ENCODE assay signal across 2 cellular contexts in the genomic region with DNA sequence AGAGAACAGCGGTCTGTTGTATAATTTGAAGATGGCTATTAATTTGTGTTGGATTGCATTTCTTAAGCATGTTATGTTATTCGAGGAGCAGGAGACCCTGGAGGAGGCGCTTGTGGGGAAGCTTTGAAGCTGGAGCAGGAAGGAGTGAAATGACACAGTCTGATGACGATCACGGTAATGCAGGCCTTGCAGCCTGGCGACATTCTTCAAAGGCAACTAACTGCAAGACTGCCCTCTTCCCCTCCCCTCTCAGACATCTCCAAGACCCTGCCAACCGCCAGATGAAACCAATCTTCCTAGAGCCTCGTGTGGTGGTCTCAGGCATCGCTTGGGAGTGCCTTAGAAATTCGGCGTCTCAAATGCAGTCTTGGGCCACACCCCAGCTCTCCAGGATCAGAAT.
TF ChIP-seq lines count a peak whose summit lies in the region.

No MANE protein-coding gene starts in this region.

TF ChIP-seq in liver, 16 proteins besides CTCF, POLR2A, EP300 and RAD21:
- no peak for TF ChIP-seq FOXA2 (IDR thresholded peaks at IDR 0.05)
- TF ChIP-seq, protein P1, sequence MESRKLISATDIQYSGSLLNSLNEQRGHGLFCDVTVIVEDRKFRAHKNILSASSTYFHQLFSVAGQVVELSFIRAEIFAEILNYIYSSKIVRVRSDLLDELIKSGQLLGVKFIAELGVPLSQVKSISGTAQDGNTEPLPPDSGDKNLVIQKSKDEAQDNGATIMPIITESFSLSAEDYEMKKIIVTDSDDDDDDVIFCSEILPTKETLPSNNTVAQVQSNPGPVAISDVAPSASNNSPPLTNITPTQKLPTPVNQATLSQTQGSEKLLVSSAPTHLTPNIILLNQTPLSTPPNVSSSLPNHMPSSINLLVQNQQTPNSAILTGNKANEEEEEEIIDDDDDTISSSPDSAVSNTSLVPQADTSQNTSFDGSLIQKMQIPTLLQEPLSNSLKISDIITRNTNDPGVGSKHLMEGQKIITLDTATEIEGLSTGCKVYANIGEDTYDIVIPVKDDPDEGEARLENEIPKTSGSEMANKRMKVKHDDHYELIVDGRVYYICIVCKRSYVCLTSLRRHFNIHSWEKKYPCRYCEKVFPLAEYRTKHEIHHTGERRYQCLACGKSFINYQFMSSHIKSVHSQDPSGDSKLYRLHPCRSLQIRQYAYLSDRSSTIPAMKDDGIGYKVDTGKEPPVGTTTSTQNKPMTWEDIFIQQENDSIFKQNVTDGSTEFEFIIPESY (IDR thresholded peaks at IDR 0.05), result no peak
- no peak for TF ChIP-seq RXRA (IDR thresholded peaks at IDR 0.05)
- no peak for TF ChIP-seq HNF4G (IDR thresholded peaks at IDR 0.05)
- TF ChIP-seq HNF4A (conservative IDR thresholded peaks at IDR 0.05), result no peak
- TF ChIP-seq NR2F2 (IDR thresholded peaks at IDR 0.05), result no peak
TF ChIP-seq in liver: peak in this region for 0.

TF ChIP-seq in HepG2, 621 proteins besides CTCF, POLR2A, EP300 and RAD21:
- TF ChIP-seq CBX5 (CRISPR knock-in tag; IDR thresholded peaks at IDR 0.05; ENCODE audit: borderline replicate concordance), result no peak
- TF ChIP-seq SMARCC2 (IDR thresholded peaks at IDR 0.05), result no peak
- TF ChIP-seq GATAD2A (CRISPR knock-in tag; IDR thresholded peaks at IDR 0.05), result no peak
- no peak for TF ChIP-seq ZBTB21 (CRISPR knock-in tag; IDR thresholded peaks at IDR 0.05)
- no peak for TF ChIP-seq KLF16 (CRISPR knock-in tag; IDR thresholded peaks at IDR 0.05)
- no peak for TF ChIP-seq ZSCAN9 (CRISPR knock-in tag; IDR thresholded peaks at IDR 0.05; ENCODE audit: borderline replicate concordance)
- TF ChIP-seq, protein P2, sequence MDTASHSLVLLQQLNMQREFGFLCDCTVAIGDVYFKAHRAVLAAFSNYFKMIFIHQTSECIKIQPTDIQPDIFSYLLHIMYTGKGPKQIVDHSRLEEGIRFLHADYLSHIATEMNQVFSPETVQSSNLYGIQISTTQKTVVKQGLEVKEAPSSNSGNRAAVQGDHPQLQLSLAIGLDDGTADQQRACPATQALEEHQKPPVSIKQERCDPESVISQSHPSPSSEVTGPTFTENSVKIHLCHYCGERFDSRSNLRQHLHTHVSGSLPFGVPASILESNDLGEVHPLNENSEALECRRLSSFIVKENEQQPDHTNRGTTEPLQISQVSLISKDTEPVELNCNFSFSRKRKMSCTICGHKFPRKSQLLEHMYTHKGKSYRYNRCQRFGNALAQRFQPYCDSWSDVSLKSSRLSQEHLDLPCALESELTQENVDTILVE (CRISPR knock-in tag; IDR thresholded peaks at IDR 0.05), result no peak
- no peak for TF ChIP-seq HOXD1 (CRISPR knock-in tag; IDR thresholded peaks at IDR 0.05)
- TF ChIP-seq CREB1 (IDR thresholded peaks at IDR 0.05), result no peak
- no peak for TF ChIP-seq CREB1 (CRISPR knock-in tag; IDR thresholded peaks at IDR 0.05)
